24 cellular contexts compared by ENCODE assay signal in genomic region chr17:36675786-36676185, GRCh38.
A peak's percentile ranks its signal among the peaks of the same experiment; 100 is the strongest.
DNase-seq lines count a peak whose midpoint lies in the region; ATAC-seq and TF ChIP-seq lines count a peak whose summit lies in the region.
"Had no signal": no experiment of that assay in that cellular context is flagged by ENCODE, and none has a peak within 500 bp of the region (broad histone marks: within the 10 kb centered on the region; RNA-seq: fewer than 3 reads in every experiment).

No MANE protein-coding gene starts in this region.

- H3K79me2 ChIP-seq in neural progenitor cell (ENCODE audit: low read depth): no peaks in the 10 kb centered on the region

- peak overlapping the region; percentile 20 for H3K4me3 ChIP-seq in Jurkat, Clone E6-1 (ENCODE audit: low read length)
- no peak overlapping the region for H3K4me3 ChIP-seq in naive thymus-derived CD4-positive, alpha-beta T cell (ENCODE audit: low read length)
- no peak overlapping the region for H3K4me3 ChIP-seq in neural progenitor cell
- H3K4me3 ChIP-seq: right lobe of liver, tibial artery had no signal

- H3K27me3 ChIP-seq in naive thymus-derived CD4-positive, alpha-beta T cell (ENCODE audit: control insufficient read depth in 2 of 2, insufficient read depth in 2 of 2, low read length in 2 of 2): no peaks in the 10 kb centered on the region
- no peaks in the 10 kb centered on the region for H3K27me3 ChIP-seq in neural progenitor cell
- H3K27me3 ChIP-seq: right lobe of liver had no signal

- ATAC-seq in naive thymus-derived CD4-positive, alpha-beta T cell: no peak
- no peak for ATAC-seq in GM19397 (IDR thresholded peaks at IDR 0.05; ENCODE audit: unreplicated experiment)
- ATAC-seq: HCT116, right lobe of liver had no signal

- no peaks in the 10 kb centered on the region for H3K36me3 ChIP-seq in naive thymus-derived CD4-positive, alpha-beta T cell (ENCODE audit: control insufficient read depth in 2 of 3, insufficient read depth in 3 of 3, low read length in 3 of 3)
- no peaks in the 10 kb centered on the region for H3K36me3 ChIP-seq in neural progenitor cell
- H3K36me3 ChIP-seq: right lobe of liver, tibial artery had no signal

- peak overlapping the region; percentile 49 for H3K4me3 Mint-ChIP-seq in activated naive CD4-positive, alpha-beta T cell treated with anti-CD3 and anti-CD28 coated beads, Interleukin-2, amount 10 ng/mL, durations not matched to agents 7 days and 5 days
- peak overlapping the region; percentile 52 for H3K4me3 Mint-ChIP-seq in activated CD4-positive, alpha-beta memory T cell treated with anti-CD3 and anti-CD28 coated beads, Interleukin-2, amount 10 ng/mL, durations not matched to agents 7 days and 5 days
- H3K4me3 Mint-ChIP-seq in naive thymus-derived CD4-positive, alpha-beta T cell: peak overlapping the region in 6 of 10 donors; percentile 16 to 81 (median 54)
- no peak overlapping the region for H3K4me3 Mint-ChIP-seq in neural progenitor cell
- H3K4me3 Mint-ChIP-seq: neural crest cell had no signal

- no peaks in the 10 kb centered on the region for H3K36me3 Mint-ChIP-seq in activated naive CD4-positive, alpha-beta T cell treated with anti-CD3 and anti-CD28 coated beads, Interleukin-2, amount 10 ng/mL, durations not matched to agents 7 days and 5 days
- no peaks in the 10 kb centered on the region for H3K36me3 Mint-ChIP-seq in activated CD4-positive, alpha-beta memory T cell treated with anti-CD3 and anti-CD28 coated beads, Interleukin-2, amount 10 ng/mL, durations not matched to agents 7 days and 5 days (ENCODE audit: low read depth)
- H3K36me3 Mint-ChIP-seq in naive thymus-derived CD4-positive, alpha-beta T cell: no peaks in the 10 kb centered on the region
- H3K36me3 Mint-ChIP-seq in neural progenitor cell: no peaks in the 10 kb centered on the region

- H3K4me1 Mint-ChIP-seq in activated naive CD4-positive, alpha-beta T cell treated with anti-CD3 and anti-CD28 coated beads, Interleukin-2, amount 10 ng/mL, durations not matched to agents 7 days and 5 days: peaks cover 60% of the 10 kb centered on the region
- H3K4me1 Mint-ChIP-seq in activated CD4-positive, alpha-beta memory T cell treated with anti-CD3 and anti-CD28 coated beads, Interleukin-2, amount 10 ng/mL, durations not matched to agents 7 days and 5 days: peaks cover 58% of the 10 kb centered on the region
- peaks cover 30 to 56% (median 41%) of the 10 kb centered on the region in 7 donors for H3K4me1 Mint-ChIP-seq in naive thymus-derived CD4-positive, alpha-beta T cell
- peaks cover 8% of the 10 kb centered on the region for H3K4me1 Mint-ChIP-seq in neural progenitor cell
- H3K4me1 Mint-ChIP-seq: neural crest cell had no signal

- H3K27me3 Mint-ChIP-seq in activated naive CD4-positive, alpha-beta T cell treated with anti-CD3 and anti-CD28 coated beads, Interleukin-2, amount 10 ng/mL, durations not matched to agents 7 days and 5 days: peaks cover 23% of the 10 kb centered on the region
- no peaks in the 10 kb centered on the region for H3K27me3 Mint-ChIP-seq in activated CD4-positive, alpha-beta memory T cell treated with anti-CD3 and anti-CD28 coated beads, Interleukin-2, amount 10 ng/mL, durations not matched to agents 7 days and 5 days
- H3K27me3 Mint-ChIP-seq in naive thymus-derived CD4-positive, alpha-beta T cell: peaks cover 0 to 5% (median 0%) of the 10 kb centered on the region in 5 donors
- peaks cover 11% of the 10 kb centered on the region for H3K27me3 Mint-ChIP-seq in neural progenitor cell (ENCODE audit: insufficient read depth, low read depth)
- H3K27me3 Mint-ChIP-seq: stimulated activated naive CD8-positive, alpha-beta T cell treated with anti-CD3 and anti-CD28 coated beads, Interleukin-15, amount 100 ng/mL, for 72 hours had no signal

- no peaks in the 10 kb centered on the region for H4K20me1 ChIP-seq in neural progenitor cell (ENCODE audit: low read depth)

- no peak overlapping the region for H3K9ac ChIP-seq in neural progenitor cell

- CTCF ChIA-PET in activated naive CD4-positive, alpha-beta T cell treated with anti-CD3 and anti-CD28 coated beads, Interleukin-2, amount 10 ng/mL, durations not matched to agents 7 days and 5 days (lab: Charles Lee): interaction anchor here (1.4 to 1.7 kb wide), 2 partner anchors 15 to 17 kb away, joined by 4 read pairs; no protein-coding TSS in a partner anchor
- CTCF ChIA-PET in activated CD4-positive, alpha-beta memory T cell treated with anti-CD3 and anti-CD28 coated beads, Interleukin-2, amount 10 ng/mL, durations not matched to agents 7 days and 5 days (lab: Charles Lee): interaction anchor here (1.0 to 1.5 kb wide), 3 partner anchors 31 to 372 kb away, joined by 3 to 4 read pairs (median 4); partner anchors contain the start of gene MRM1
- CTCF ChIA-PET in naive thymus-derived CD4-positive, alpha-beta T cell (lab: Charles Lee): no interaction called here

- no peaks in the 10 kb centered on the region for H3K9me3 Mint-ChIP-seq in activated naive CD4-positive, alpha-beta T cell treated with anti-CD3 and anti-CD28 coated beads, Interleukin-2, amount 10 ng/mL, durations not matched to agents 7 days and 5 days
- H3K9me3 Mint-ChIP-seq in activated CD4-positive, alpha-beta memory T cell treated with anti-CD3 and anti-CD28 coated beads, Interleukin-2, amount 10 ng/mL, durations not matched to agents 7 days and 5 days: no peaks in the 10 kb centered on the region
- H3K9me3 Mint-ChIP-seq in naive thymus-derived CD4-positive, alpha-beta T cell: peaks cover 0 to 1% (median 0%) of the 10 kb centered on the region in 11 donors
- no peaks in the 10 kb centered on the region for H3K9me3 Mint-ChIP-seq in neural progenitor cell
- H3K9me3 Mint-ChIP-seq: neural crest cell; stimulated activated naive CD8-positive, alpha-beta T cell treated with anti-CD3 and anti-CD28 coated beads, Interleukin-15, amount 100 ng/mL, for 72 hours had no signal

- H2AFZ ChIP-seq in neural progenitor cell (replicated peaks): no peak overlapping the region

- H3K27ac ChIP-seq in naive thymus-derived CD4-positive, alpha-beta T cell (ENCODE audit: low read depth, low read length): no peak overlapping the region
- H3K27ac ChIP-seq in neural progenitor cell: no peak overlapping the region
- H3K27ac ChIP-seq: C4-2B, right lobe of liver, tibial artery had no signal

- peaks cover 23 to 24% of the 10 kb centered on the region in 2 donors for H3K4me1 ChIP-seq in naive thymus-derived CD4-positive, alpha-beta T cell (ENCODE audit: control insufficient read depth in 2 of 2, insufficient read depth in 2 of 2, low read length in 2 of 2)
- H3K4me1 ChIP-seq in neural progenitor cell: peaks cover 10% of the 10 kb centered on the region
- H3K4me1 ChIP-seq: right lobe of liver, tibial artery had no signal

- POLR2A ChIA-PET in activated CD4-positive, alpha-beta memory T cell treated with anti-CD3 and anti-CD28 coated beads, Interleukin-2, amount 10 ng/mL, durations not matched to agents 7 days and 5 days (lab: Charles Lee): interaction anchor here (0.8 to 1.7 kb wide), 9 partner anchors 13 to 273 kb away, joined by 3 to 9 read pairs (median 4); partner anchors contain the start of genes AATF and MRM1
- POLR2A ChIA-PET in naive thymus-derived CD4-positive, alpha-beta T cell (lab: Charles Lee): no interaction called here

- no peaks in the 10 kb centered on the region for H3K9me3 ChIP-seq in naive thymus-derived CD4-positive, alpha-beta T cell (ENCODE audit: control insufficient read depth in 2 of 3, low read length in 3 of 3)
- H3K9me3 ChIP-seq in neural progenitor cell (ENCODE audit: low read depth): no peaks in the 10 kb centered on the region
- H3K9me3 ChIP-seq: right lobe of liver, tibial artery had no signal

- intact Hi-C loops in naive thymus-derived CD4-positive, alpha-beta T cell (cut with micrococcal nuclease): loop anchor here in 1 of 2 donors (1.0 kb wide), 1 partner anchor 47 kb away; no protein-coding TSS in a partner anchor

- no peak for TF ChIP-seq CTCF in neural progenitor cell (IDR thresholded peaks at IDR 0.05)

- DNase-seq in activated naive CD4-positive, alpha-beta T cell treated with anti-CD3 and anti-CD28 coated beads, Interleukin-2, amount 10 ng/mL, durations not matched to agents 7 days and 5 days: peak; percentile 47
- no peak for DNase-seq in activated naive CD4-positive, alpha-beta T cell (lab: John Stamatoyannopoulos, UW)
- DNase-seq in Jurkat, Clone E6-1 (ENCODE audit: low read depth, low spot score): peak; percentile 54
- DNase-seq in activated CD4-positive, alpha-beta memory T cell treated with anti-CD3 and anti-CD28 coated beads, Interleukin-2, amount 10 ng/mL, durations not matched to agents 7 days and 5 days: peak; percentile 58
- no peak for DNase-seq in naive thymus-derived CD4-positive, alpha-beta T cell
- no peak for DNase-seq in neural progenitor cell (ENCODE audit: low spot score)
- DNase-seq in HCEC 1CT: no peak
- DNase-seq: activated CD8-positive, alpha-beta memory T cell treated with anti-CD3 and anti-CD28 coated beads, Interleukin-2, amount 50 U/mL, for 4 hours; activated gamma-delta T cell; cortex of kidney; NCI-H1092 treated with DMSO at 0.1 percent for 48 hours; NCI-H2029 treated with DMSO at 0.1 percent for 48 hours; NCI-H226; NCI-H774; posterior cingulate gyrus; right lobe of liver; stimulated activated CD4-positive, alpha-beta T cell treated with anti-CD3 and anti-CD28 coated beads, Interleukin-12 subunit alpha, Interleukin-12 subunit beta, amount 100 ng/mL, for 4 hours; T1000; tibial artery had no signal

- H3K4me2 ChIP-seq in neural progenitor cell: no peak overlapping the region

- H3K27ac Mint-ChIP-seq in activated naive CD4-positive, alpha-beta T cell treated with anti-CD3 and anti-CD28 coated beads, Interleukin-2, amount 10 ng/mL, durations not matched to agents 7 days and 5 days: peak overlapping the region; percentile 94
- peak overlapping the region; percentile 98 for H3K27ac Mint-ChIP-seq in activated CD4-positive, alpha-beta memory T cell treated with anti-CD3 and anti-CD28 coated beads, Interleukin-2, amount 10 ng/mL, durations not matched to agents 7 days and 5 days
- H3K27ac Mint-ChIP-seq in naive thymus-derived CD4-positive, alpha-beta T cell: peak overlapping the region in 7 of 9 donors; percentile 39 to 94 (median 69)
- H3K27ac Mint-ChIP-seq in neural progenitor cell: no peak overlapping the region

- peaks cover 8% of the 10 kb centered on the region for H3F3A ChIP-seq in neural progenitor cell (ENCODE audit: low read depth)

Comparison
In these comparisons a context has a peak if more than half of its experiments do, and no peak if none do; other contexts are left out.
1. DNase-seq: peak in activated naive CD4-positive, alpha-beta T cell treated with anti-CD3 and anti-CD28 coated beads, Interleukin-2, amount 10 ng/mL, durations not matched to agents 7 days and 5 days (single experiment), Jurkat, Clone E6-1 (single experiment) and activated CD4-positive, alpha-beta memory T cell treated with anti-CD3 and anti-CD28 coated beads, Interleukin-2, amount 10 ng/mL, durations not matched to agents 7 days and 5 days (single experiment); none in activated naive CD4-positive, alpha-beta T cell (0 of 4), naive thymus-derived CD4-positive, alpha-beta T cell (0 of 9), neural progenitor cell (single experiment) and HCEC 1CT (single experiment).